21 cellular contexts compared by ENCODE assay signal in genomic region chr6:54255881-54256280, GRCh38. TPM values are rescaled to one million over a fixed set of nuclear protein-coding genes. Genes with fewer than 3 reads are reported as not detected.
DNase-seq lines count a peak whose midpoint lies in the region; ATAC-seq, FAIRE-seq and TF ChIP-seq lines count a peak whose summit lies in the region.
"Had no signal": no experiment of that assay in that cellular context is flagged by ENCODE, and none has a peak within 500 bp of the region (broad histone marks: within the 10 kb centered on the region; RNA-seq: fewer than 3 reads in every experiment).

No MANE protein-coding gene starts in this region.

- H3K36me3 ChIP-seq in HepG2 (replicated peaks in 1 of 2; ENCODE audit: control insufficient read depth in 1 of 2, insufficient read depth in 2 of 2, low read length in 2 of 2): no peaks in the 10 kb centered on the region
- H3K36me3 ChIP-seq in right lobe of liver: no peaks in the 10 kb centered on the region
- H3K36me3 ChIP-seq in heart left ventricle: peaks cover 0 to 8% (median 0%) of the 10 kb centered on the region in 9 donors
- no peaks in the 10 kb centered on the region for H3K36me3 ChIP-seq in esophagus squamous epithelium
- H3K36me3 ChIP-seq: neural progenitor cell, upper lobe of right lung had no signal

- no peaks in the 10 kb centered on the region for H3K9me3 Mint-ChIP-seq in type B pancreatic cell
- H3K9me3 Mint-ChIP-seq: endodermal cell, HFFc6, neural progenitor cell had no signal

- H3K36me3 Mint-ChIP-seq in type B pancreatic cell: no peaks in the 10 kb centered on the region
- H3K36me3 Mint-ChIP-seq: activated naive CD4-positive, alpha-beta T cell treated with anti-CD3 and anti-CD28 coated beads, Interleukin-2, amount 50 U/mL, for 24 hours; CD14-positive monocyte; neural progenitor cell had no signal

- H3K27ac ChIP-seq in HepG2 (ENCODE audit: extremely low read length, insufficient read depth, low read length) (no peak overlapping the region), right lobe of liver (no peak overlapping the region), heart left ventricle (peak overlapping the region; percentile 1 to 87 (median 70)), substantia nigra (ENCODE audit: low read depth, low read length, poor library complexity, severe bottlenecking) (no peak overlapping the region), esophagus squamous epithelium (no peak overlapping the region)
- H3K27ac ChIP-seq: A549, neural progenitor cell, upper lobe of right lung had no signal

- H3K9me3 ChIP-seq in HepG2 (ENCODE audit: low read length): no peaks in the 10 kb centered on the region
- no peaks in the 10 kb centered on the region for H3K9me3 ChIP-seq in right lobe of liver
- H3K9me3 ChIP-seq in heart left ventricle: no peaks in the 10 kb centered on the region
- no peaks in the 10 kb centered on the region for H3K9me3 ChIP-seq in esophagus squamous epithelium
- H3K9me3 ChIP-seq: A549, upper lobe of right lung had no signal

- H3K27ac Mint-ChIP-seq in type B pancreatic cell: no peak overlapping the region
- H3K27ac Mint-ChIP-seq: activated naive CD4-positive, alpha-beta T cell treated with anti-CD3 and anti-CD28 coated beads, Interleukin-2, amount 50 U/mL, for 24 hours; CD14-positive monocyte; endodermal cell; HFFc6; neural progenitor cell had no signal

- no peak for ATAC-seq in HepG2
- no peak for ATAC-seq in right lobe of liver
- peak; percentile 91 to 95 (median 92) for ATAC-seq in heart left ventricle
- ATAC-seq in GM19395 (IDR thresholded peaks at IDR 0.05; ENCODE audit: unreplicated experiment): no peak
- ATAC-seq: A549, Panc1, upper lobe of right lung had no signal

- TF ChIP-seq EP300 in HepG2 (IDR thresholded peaks at IDR 0.05; ENCODE audit: low read depth in 2 of 2, low read length in 2 of 2): no peak
- TF ChIP-seq EP300 in HepG2 (CRISPR knock-in tag; IDR thresholded peaks at IDR 0.05; ENCODE audit: borderline replicate concordance): no peak

- no peak overlapping the region for H3K9ac ChIP-seq in HepG2 (ENCODE audit: insufficient read depth, low read depth, low read length)
- H3K9ac ChIP-seq: neural progenitor cell had no signal

- H3K4me1 ChIP-seq in HepG2 (ENCODE audit: insufficient read depth, low read length) (no peaks in the 10 kb centered on the region), right lobe of liver (no peaks in the 10 kb centered on the region), heart left ventricle (peaks cover 0 to 34% (median 12%) of the 10 kb centered on the region in 12 donors), esophagus squamous epithelium (peaks cover 0 to 6% (median 3%) of the 10 kb centered on the region in 3 donors)
- H3K4me1 ChIP-seq: A549, neural progenitor cell, upper lobe of right lung had no signal

- in situ Hi-C loops in HepG2 (cut with HindIII; ENCODE audit: extremely low pct_ligation_motif_present, low pct_unique_long_range_greater_than_20kb): no loop called here

- TF ChIP-seq CTCF in HepG2 (CRISPR knock-in tag; IDR thresholded peaks at IDR 0.05): no peak
- TF ChIP-seq CTCF in right lobe of liver (IDR thresholded peaks at IDR 0.05): no peak
- TF ChIP-seq CTCF in heart left ventricle (IDR thresholded peaks at IDR 0.05): no peak
- no peak for TF ChIP-seq CTCF in type B pancreatic cell (conservative IDR thresholded peaks at IDR 0.05)
- no peak for TF ChIP-seq CTCF in esophagus squamous epithelium (IDR thresholded peaks at IDR 0.05)

- FAIRE-seq in HepG2 (lab: Jason Lieb, UNC): no peak
- FAIRE-seq: A549 had no signal

- DNase-seq in HepG2 (ENCODE audit: low spot score) (no peak), right lobe of liver (no peak), heart left ventricle (no peak), occipital lobe (lab: John Stamatoyannopoulos, UW) (peak; percentile 3), substantia nigra (lab: John Stamatoyannopoulos, UW) (no peak), type B pancreatic cell (ENCODE audit: extremely low spot score, unreplicated experiment) (no peak), esophagus squamous epithelium (lab: John Stamatoyannopoulos, UW) (no peak)
- DNase-seq: activated CD4-positive, alpha-beta T cell treated with anti-CD3 and anti-CD28 coated beads, Interleukin-2, amount 50 U/mL, for 4 hours; activated T-cell treated with anti-CD3 and anti-CD28 coated beads, Interleukin-2, amount 50 U/mL, for 1 hour; DND-41; endodermal cell; HFFc6; NCI-H1048; upper lobe of right lung had no signal

- H3K4me2 ChIP-seq in HepG2 (ENCODE audit: low read depth, low read length): no peak overlapping the region
- H3K4me2 ChIP-seq: A549, neural progenitor cell had no signal

- no peaks in the 10 kb centered on the region for H3K79me2 ChIP-seq in HepG2 (ENCODE audit: insufficient read depth, low read length)

- intact Hi-C loops in HepG2 (cut with micrococcal nuclease; ENCODE audit: unreplicated experiment): loop anchor here (5.0 kb wide), 1 partner anchor 54 kb away; no protein-coding TSS in a partner anchor
- intact Hi-C loops in right lobe of liver (cut with DNase I): no loop called here
- intact Hi-C loops in heart left ventricle (cut with DNase I): no loop called here
- intact Hi-C loops in esophagus squamous epithelium (cut with DNase I): no loop called here

- H3K4me3 ChIP-seq in HepG2 (replicated peaks in 1 of 3; ENCODE audit: insufficient read depth in 1 of 3, low read depth in 2 of 3, low read length in 3 of 3) (no peak overlapping the region), right lobe of liver (no peak overlapping the region), heart left ventricle (no peak overlapping the region), esophagus squamous epithelium (no peak overlapping the region)
- H3K4me3 ChIP-seq: A549, lung, neural progenitor cell, upper lobe of right lung had no signal

- H2AFZ ChIP-seq in HepG2 (ENCODE audit: low read length): no peak overlapping the region
- H2AFZ ChIP-seq: neural progenitor cell had no signal

- CTCF ChIA-PET in HepG2 (lab: Yijun Ruan, JAX; ENCODE audit: low intra/inter-chr PET ratio, low total read pairs): no interaction called here

- no TSS peak for BruUV-seq in HepG2 (replicated peaks; lab: Mats Ljungman, UMichigan)

- POLR2A ChIA-PET in HepG2 (lab: Yijun Ruan, JAX): no interaction called here

- H3K27me3 Mint-ChIP-seq in type B pancreatic cell: no peaks in the 10 kb centered on the region
- H3K27me3 Mint-ChIP-seq: activated naive CD4-positive, alpha-beta T cell treated with anti-CD3 and anti-CD28 coated beads, Interleukin-2, amount 50 U/mL, for 24 hours had no signal

- H4K20me1 ChIP-seq in HepG2 (ENCODE audit: insufficient read depth, low read length): no peaks in the 10 kb centered on the region

- H3K4me1 Mint-ChIP-seq in type B pancreatic cell (ENCODE audit: unreplicated experiment): no peaks in the 10 kb centered on the region
- H3K4me1 Mint-ChIP-seq: activated naive CD4-positive, alpha-beta T cell treated with anti-CD3 and anti-CD28 coated beads, Interleukin-2, amount 50 U/mL, for 24 hours; CD14-positive monocyte; endodermal cell had no signal

- TF ChIP-seq RAD21 in HepG2 (CRISPR knock-in tag; IDR thresholded peaks at IDR 0.05): no peak

- H3K27me3 ChIP-seq in HepG2 (ENCODE audit: control insufficient read depth in 1 of 2, insufficient read depth in 2 of 2, low read length in 2 of 2): no peaks in the 10 kb centered on the region
- no peaks in the 10 kb centered on the region for H3K27me3 ChIP-seq in right lobe of liver
- no peaks in the 10 kb centered on the region for H3K27me3 ChIP-seq in heart left ventricle
- H3K27me3 ChIP-seq in esophagus squamous epithelium: no peaks in the 10 kb centered on the region
- H3K27me3 ChIP-seq: neural progenitor cell, upper lobe of right lung had no signal

- no peak overlapping the region for H3K4me3 Mint-ChIP-seq in type B pancreatic cell
- H3K4me3 Mint-ChIP-seq: activated naive CD4-positive, alpha-beta T cell treated with anti-CD3 and anti-CD28 coated beads, Interleukin-2, amount 50 U/mL, for 24 hours; CD14-positive monocyte; endodermal cell; HFFc6; neural progenitor cell had no signal

- TF ChIP-seq POLR2A in HepG2 (IDR thresholded peaks at IDR 0.05; ENCODE audit: insufficient read depth in 1 of 2, low read depth in 2 of 2, low read length in 2 of 2): no peak
- TF ChIP-seq POLR2A in right lobe of liver (IDR thresholded peaks at IDR 0.05): no peak
- no peak for TF ChIP-seq POLR2A in heart left ventricle (IDR thresholded peaks at IDR 0.05)
- TF ChIP-seq POLR2A in esophagus squamous epithelium (IDR thresholded peaks at IDR 0.05): no peak

TF ChIP-seq in HepG2, 621 proteins besides CTCF, POLR2A, EP300 and RAD21 (continues in another document):
- TF ChIP-seq MAX (IDR thresholded peaks at IDR 0.05): no peak

RNA-seq across cellular contexts. Expression of gene TINAG, which starts 52.4 kb away (rescaled TPM):
- total RNA-seq in HepG2 (2016; rRNA removed; fragmentation: Illumina TruSeq; extraction: Trizol) (0.15 TPM in 1 of 2 replicates, not detected in the other), right lobe of liver (not detected), heart left ventricle (under 1 TPM in 8 of 9 donors, not detected in 1; 0.30 to 0.56 (median 0.48) TPM), occipital lobe (0.16 TPM), type B pancreatic cell (ENCODE audit: low replicate concordance) (0.33 TPM in 1 of 2 replicates, not detected in the other), esophagus squamous epithelium (not detected)
- not detected in 2 replicates for total RNA-seq in HepG2 (2016; cell fraction: cytosol; rRNA removed; fragmentation: Illumina TruSeq; extraction: Trizol; ENCODE audit: low read depth)
- total RNA-seq in HepG2 (2016; cell fraction: insoluble cytoplasmic fraction; rRNA removed; fragmentation: Illumina TruSeq; extraction: Trizol): 0.28 TPM in 1 of 2 replicates, not detected in the other
- total RNA-seq in HepG2 (2016; cell fraction: membrane; rRNA removed; fragmentation: Illumina TruSeq; extraction: Trizol): not detected in 2 replicates
- not detected in 2 replicates for total RNA-seq in HepG2 (2016; cell fraction: nucleus; rRNA removed; fragmentation: Illumina TruSeq; extraction: Trizol)
- polyA plus RNA-seq in HepG2 (2011; rRNA removed) (0.08 TPM in 1 of 2 replicates, not detected in the other), heart left ventricle (under 1 TPM; 0.15 to 0.19 TPM)
- polyA plus RNA-seq in HepG2 (2011; cell fraction: cytosol; rRNA removed): not detected in 2 replicates
- polyA plus RNA-seq in HepG2 (2011; cell fraction: nucleus; rRNA removed): not detected in 2 replicates
- polyA plus RNA-seq in HepG2 (2012): 0.85 TPM in 1 of 2 replicates, not detected in the other
- not detected in 2 replicates for polyA plus RNA-seq in HepG2 (2016; cell fraction: cytosol; fragmentation: Illumina TruSeq; extraction: Trizol; ENCODE audit: low read depth)
- polyA plus RNA-seq in HepG2 (2016; cell fraction: insoluble cytoplasmic fraction; fragmentation: Illumina TruSeq; extraction: Trizol; ENCODE audit: low read depth): 0.49 TPM in 1 of 2 replicates, not detected in the other
- not detected in 2 replicates for polyA plus RNA-seq in HepG2 (2016; cell fraction: membrane; fragmentation: Illumina TruSeq; extraction: Trizol; ENCODE audit: low read depth)
- polyA plus RNA-seq in HepG2 (2016; cell fraction: nucleus; fragmentation: Illumina TruSeq; extraction: Trizol; ENCODE audit: insufficient read depth, low read depth): not detected in 2 replicates
- not detected in 2 replicates for polyA minus RNA-seq in HepG2 (2011; rRNA and poly(A)+ RNA removed; ENCODE audit: low replicate concordance)
- polyA minus RNA-seq in HepG2 (2011; cell fraction: cytosol; rRNA and poly(A)+ RNA removed): not detected in 2 replicates
- not detected in 2 replicates for polyA minus RNA-seq in HepG2 (2011; cell fraction: nucleus; rRNA and poly(A)+ RNA removed)
- total RNA-seq: endodermal cell, HFFc6, lung, upper lobe of right lung had no signal
- polyA plus RNA-seq: CD14-positive monocyte, lung had no signal

Comparison
In these comparisons a context has a peak if more than half of its experiments do, and no peak if none do; other contexts are left out.
1. ATAC-seq: peak in heart left ventricle (4 of 4); none in HepG2 (single experiment), right lobe of liver (0 of 4) and GM19395 (single experiment).
2. H3K27ac ChIP-seq: peak in heart left ventricle (12 of 12); none in HepG2 (single experiment), right lobe of liver (0 of 3), substantia nigra (single experiment) and esophagus squamous epithelium (0 of 4).